Comparison of ENCODE assay signal across 8 cellular contexts in genomic region chr3:105686324-105686897, GRCh38.
A peak's percentile ranks its signal among the peaks of the same experiment; 100 is the strongest.
DNase-seq lines count a peak whose midpoint lies in the region; ATAC-seq, FAIRE-seq and TF ChIP-seq lines count a peak whose summit lies in the region.

No MANE protein-coding gene starts in this region.

- H3K4me3 Mint-ChIP-seq in CD14-positive monocyte: no peak overlapping the region

- H3K27me3 ChIP-seq in skeletal muscle satellite cell (ENCODE audit: control insufficient read depth, insufficient read depth, low read length): no peaks in the 10 kb centered on the region

- no peaks in the 10 kb centered on the region for H3K9me3 Mint-ChIP-seq in CD14-positive monocyte

- no peaks in the 10 kb centered on the region for H3K27me3 Mint-ChIP-seq in CD14-positive monocyte (ENCODE audit: low read depth in 3 of 3)

- no peak for ATAC-seq in GM19467 (IDR thresholded peaks at IDR 0.05; ENCODE audit: unreplicated experiment)
- ATAC-seq in HG03457 (IDR thresholded peaks at IDR 0.05; ENCODE audit: unreplicated experiment): no peak
- no peak for ATAC-seq in HG03135 (IDR thresholded peaks at IDR 0.05; ENCODE audit: unreplicated experiment)

- no peak overlapping the region for H3K27ac Mint-ChIP-seq in CD14-positive monocyte

- no peaks in the 10 kb centered on the region for H3K4me1 Mint-ChIP-seq in CD14-positive monocyte

- peak overlapping the region; percentile 38 for H3K27ac ChIP-seq in SK-N-MC

- H3K4me3 ChIP-seq in SK-N-MC (no peak overlapping the region), fibroblast of villous mesenchyme (ENCODE audit: low read depth, low read length) (no peak overlapping the region), skeletal muscle satellite cell (ENCODE audit: low read length) (no peak overlapping the region)

- H3K36me3 ChIP-seq in SK-N-MC (ENCODE audit: insufficient read depth, low read length) (peaks cover 3% of the 10 kb centered on the region; the same call in 1 of the 2 replicates), skeletal muscle satellite cell (ENCODE audit: insufficient read depth, low read length) (peaks cover 33% of the 10 kb centered on the region)

- FAIRE-seq in GM18507 (lab: Jason Lieb, UNC): peak; percentile 66

- peak; percentile 93 for TF ChIP-seq CTCF in CD14-positive monocyte (IDR thresholded peaks at IDR 0.05)
- peak; percentile 72 for TF ChIP-seq CTCF in fibroblast of villous mesenchyme (IDR thresholded peaks at IDR 0.05; ENCODE audit: insufficient read depth, low read depth, low read length)

- H3K4me1 ChIP-seq in skeletal muscle satellite cell (ENCODE audit: control insufficient read depth, insufficient read depth, low read length): no peaks in the 10 kb centered on the region

- H3K9me3 ChIP-seq in SK-N-MC (ENCODE audit: low read depth, low read length): no peaks in the 10 kb centered on the region; the same call in 1 of the 2 replicates
- H3K9me3 ChIP-seq in skeletal muscle satellite cell (replicated peaks; ENCODE audit: low read length): no peaks in the 10 kb centered on the region

- DNase-seq in CD14-positive monocyte (ENCODE audit: low spot score): no peak
- no peak for DNase-seq in GM18507 (ENCODE audit: extremely low spot score, insufficient read length, low read depth)
- peak; percentile 20 for DNase-seq in SK-N-MC (ENCODE audit: low read depth, low spot score)
- peak; percentile 51 for DNase-seq in fibroblast of villous mesenchyme (ENCODE audit: low read depth)

- H3K36me3 Mint-ChIP-seq in CD14-positive monocyte: peaks cover 12 to 16% of the 10 kb centered on the region in 2 donors

- intact Hi-C loops in CD14-positive monocyte (cut with micrococcal nuclease): loop anchor here in 1 of 2 donors (10.0 kb wide), 1 partner anchor 918 kb away; no protein-coding TSS in a partner anchor

- H3K9ac ChIP-seq in SK-N-MC (ENCODE audit: insufficient read length): peak overlapping the region; percentile 54
- H3K9ac ChIP-seq in skeletal muscle satellite cell (ENCODE audit: low read depth, low read length): peak overlapping the region; percentile 17

- no peak overlapping the region for H3K4me2 ChIP-seq in skeletal muscle satellite cell (ENCODE audit: low read length)

Comparison
In these comparisons a context has a peak if more than half of its experiments do, and no peak if none do; other contexts are left out.
1. DNase-seq: peak in SK-N-MC (single experiment) and fibroblast of villous mesenchyme (single experiment); none in CD14-positive monocyte (single experiment) and GM18507 (single experiment).